8 cellular contexts compared by ENCODE assay signal in the genomic region with DNA sequence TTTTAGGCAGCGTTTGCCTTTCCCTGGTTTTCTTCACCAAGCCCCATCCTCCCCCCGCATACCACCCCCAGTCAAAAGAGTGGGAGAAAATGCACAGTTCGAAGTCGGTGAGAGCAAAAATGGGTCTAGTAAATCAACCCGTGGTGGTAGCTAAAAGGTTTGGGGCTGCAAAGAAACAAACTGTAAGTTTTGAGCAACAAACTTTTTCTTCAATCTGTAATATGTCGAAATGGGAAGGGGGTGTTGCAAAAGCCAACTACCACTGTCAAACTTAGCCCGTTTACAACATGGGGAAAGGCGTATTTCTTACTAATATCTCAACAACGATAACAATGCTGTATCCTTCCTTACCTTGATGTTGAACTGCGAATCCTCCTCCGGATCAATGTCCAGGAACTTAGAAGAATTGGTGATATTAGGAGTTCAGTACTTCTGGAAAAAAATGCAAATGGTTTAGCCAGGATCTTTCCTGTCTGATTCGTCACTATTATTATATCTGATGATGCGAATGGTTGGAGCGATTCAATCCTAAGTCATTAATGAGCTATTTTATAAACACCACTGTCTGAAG. TPM values are rescaled to one million over a fixed set of nuclear protein-coding genes. Genes with fewer than 3 reads are reported as not detected.
DNase-seq lines count a peak whose midpoint lies in the region; ATAC-seq and TF ChIP-seq lines count a peak whose summit lies in the region.

No MANE protein-coding gene starts in this region.

- H3K4me1 Mint-ChIP-seq in HFFc6 (ENCODE audit: low read depth), result peaks cover 34% of the 10 kb centered on the region
- peaks cover 28% of the 10 kb centered on the region for H3K4me1 Mint-ChIP-seq in activated CD8-positive, alpha-beta T cell treated with anti-CD3 and anti-CD28 coated beads, Interleukin-2, amount 10 ng/mL, durations not matched to agents 7 days and 5 days (ENCODE audit: low read depth)

- no peaks in the 10 kb centered on the region for H3K9me3 ChIP-seq in BE2C
- peaks cover 4% of the 10 kb centered on the region; the same call in 1 of the 2 replicates for H3K9me3 ChIP-seq in iPS-20b (ENCODE audit: insufficient read depth, low read depth, low read length)
- H3K9me3 ChIP-seq in testis, result no peaks in the 10 kb centered on the region

- H3K36me3 ChIP-seq in BE2C (no peaks in the 10 kb centered on the region), iPS-20b (ENCODE audit: insufficient read depth, low read depth, low read length) (no peaks in the 10 kb centered on the region), testis (ENCODE audit: low read depth, missing control alignments) (no peaks in the 10 kb centered on the region)

- ATAC-seq in activated CD8-positive, alpha-beta T cell treated with anti-CD3 and anti-CD28 coated beads, Interleukin-2, amount 10 ng/mL, durations not matched to agents 7 days and 5 days, result no peak
- no peak for ATAC-seq in omental fat pad (ENCODE audit: low FRiP score)

- DNase-seq in BE2C (no peak), HFFc6 (peak; percentile 35), testis (no peak), HPDE6-E6E7 (ENCODE audit: extremely low spot score) (no peak), omental fat pad (ENCODE audit: low spot score) (no peak)
- DNase-seq in activated CD8-positive, alpha-beta T cell treated with anti-CD3 and anti-CD28 coated beads, Interleukin-2, amount 10 ng/mL, durations not matched to agents 7 days and 5 days, result no peak
- no peak for DNase-seq in stimulated activated CD4-positive, alpha-beta T cell treated with anti-CD3 and anti-CD28 coated beads, Interleukin-15, amount 100 ng/mL, for 24 hours

- TF ChIP-seq CTCF in BE2C (IDR thresholded peaks at IDR 0.05; ENCODE audit: low read depth, low read length) (no peak), HFFc6 (IDR thresholded peaks at IDR 0.05) (no peak), testis (IDR thresholded peaks at IDR 0.05) (no peak), omental fat pad (IDR thresholded peaks at IDR 0.05) (no peak)

- 12 to 15% methylated on average over 14 of the region's 14 CpGs for WGBS in testis, 2 donors

- intact Hi-C loops in testis (cut with DNase I; ENCODE audit: low total_unique reads), result no loop called here

- POLR2A ChIA-PET in activated CD8-positive, alpha-beta T cell treated with anti-CD3 and anti-CD28 coated beads, Interleukin-2, amount 10 ng/mL, durations not matched to agents 7 days and 5 days (lab: Charles Lee), result no interaction called here

- H3K27me3 Mint-ChIP-seq in HFFc6 (ENCODE audit: insufficient read depth), result peaks cover 12% of the 10 kb centered on the region
- H3K27me3 Mint-ChIP-seq in activated CD8-positive, alpha-beta T cell treated with anti-CD3 and anti-CD28 coated beads, Interleukin-2, amount 10 ng/mL, durations not matched to agents 7 days and 5 days (ENCODE audit: low read depth), result peaks cover 63% of the 10 kb centered on the region

- H3K4me3 ChIP-seq in BE2C (ENCODE audit: low read depth, low read length), result peak overlapping the region; percentile 74
- peak overlapping the region; percentile 74 for H3K4me3 ChIP-seq in iPS-20b (ENCODE audit: low read length)
- H3K4me3 ChIP-seq in testis, result peak overlapping the region; percentile 70 to 83

- H3K27ac ChIP-seq in iPS-20b (ENCODE audit: low read length), result no peak overlapping the region
- no peak overlapping the region for H3K27ac ChIP-seq in testis

- peak overlapping the region; percentile 90 for H3K4me3 Mint-ChIP-seq in HFFc6
- peak overlapping the region; percentile 86 for H3K4me3 Mint-ChIP-seq in activated CD8-positive, alpha-beta T cell treated with anti-CD3 and anti-CD28 coated beads, Interleukin-2, amount 10 ng/mL, durations not matched to agents 7 days and 5 days

- no peaks in the 10 kb centered on the region for H3K9me3 Mint-ChIP-seq in HFFc6
- H3K9me3 Mint-ChIP-seq in activated CD8-positive, alpha-beta T cell treated with anti-CD3 and anti-CD28 coated beads, Interleukin-2, amount 10 ng/mL, durations not matched to agents 7 days and 5 days (ENCODE audit: insufficient read depth), result no peaks in the 10 kb centered on the region

- H3K9ac ChIP-seq in iPS-20b (ENCODE audit: low read depth, low read length), result peak overlapping the region; percentile 64; the same call in 1 of the 2 replicates

- no peak for TF ChIP-seq POLR2A in testis (IDR thresholded peaks at IDR 0.05)

- H3K36me3 Mint-ChIP-seq in HFFc6 (ENCODE audit: low read depth), result peaks cover 4% of the 10 kb centered on the region; the same call in 1 of the 2 replicates
- H3K36me3 Mint-ChIP-seq in activated CD8-positive, alpha-beta T cell treated with anti-CD3 and anti-CD28 coated beads, Interleukin-2, amount 10 ng/mL, durations not matched to agents 7 days and 5 days (ENCODE audit: low read depth), result peaks cover 8% of the 10 kb centered on the region

- peak overlapping the region; percentile 89 for H3K27ac Mint-ChIP-seq in HFFc6
- peak overlapping the region; percentile 33 for H3K27ac Mint-ChIP-seq in activated CD8-positive, alpha-beta T cell treated with anti-CD3 and anti-CD28 coated beads, Interleukin-2, amount 10 ng/mL, durations not matched to agents 7 days and 5 days

- H3K4me1 ChIP-seq in BE2C, result no peaks in the 10 kb centered on the region; the same call in 1 of the 2 replicates
- peaks cover 4% of the 10 kb centered on the region; the same call in 1 of the 2 replicates for H3K4me1 ChIP-seq in iPS-20b (ENCODE audit: insufficient read depth, low read length)
- H3K4me1 ChIP-seq in testis, result peaks cover 18% of the 10 kb centered on the region

- H3K27me3 ChIP-seq in BE2C, result peaks cover 94% of the 10 kb centered on the region
- H3K27me3 ChIP-seq in iPS-20b (ENCODE audit: insufficient read depth, low read length), result peaks cover 88% of the 10 kb centered on the region
- H3K27me3 ChIP-seq in testis, result peaks cover 3% of the 10 kb centered on the region

- CTCF ChIA-PET in activated CD8-positive, alpha-beta T cell treated with anti-CD3 and anti-CD28 coated beads, Interleukin-2, amount 10 ng/mL, durations not matched to agents 7 days and 5 days (lab: Charles Lee), result interaction anchor here (0.8 kb wide), 1 partner anchor 12 kb away, joined by 3 read pairs; no protein-coding TSS in a partner anchor

RNA-seq across cellular contexts. Expression of gene SATB2, which starts 2.4 kb away (rescaled TPM):
- polyA plus RNA-seq in BE2C (2012; ENCODE audit: insufficient read depth, insufficient read length, low read depth), result 3.2 TPM
- total RNA-seq in HFFc6 (2021; fragmentation: NEBNext Ultra II Directional; extraction: Animal tissue kit (Norgen Biotek cat#: 25700)), result 10 to 100 TPM in 4 of 6 experiments, 1 to 10 TPM in 2; 7.4 to 12.7 (median 11.9) TPM
- total RNA-seq in activated CD8-positive, alpha-beta T cell treated with anti-CD3 and anti-CD28 coated beads, Interleukin-2, amount 10 ng/mL, durations not matched to agents 7 days and 5 days, result not detected
- total RNA-seq in testis (10 to 100 TPM; 14.1 to 15.1 TPM), omental fat pad (1 to 10 TPM; 1.7 to 4.1 (median 2.7) TPM)
- 5.1 TPM for polyA plus RNA-seq in testis (ENCODE audit: insufficient read depth, low read depth, low replicate concordance)
